ENCODE assay signal across 2 cellular contexts in genomic region chr1:58799080-58799479, GRCh38.
TF ChIP-seq lines count a peak whose summit lies in the region.

No MANE protein-coding gene starts in this region.

TF ChIP-seq in GM23338, 12 proteins besides CTCF, POLR2A, EP300 and RAD21:
- TF ChIP-seq CREB1 (CRISPR knock-in tag; IDR thresholded peaks at IDR 0.05; ENCODE audit: low read depth) (no peak), EZH2phosphoT487 (IDR thresholded peaks at IDR 0.05; ENCODE audit: unreplicated experiment) (no peak), STAT1 (IDR thresholded peaks at IDR 0.05; ENCODE audit: unreplicated experiment) (no peak), REST (IDR thresholded peaks at IDR 0.05; ENCODE audit: unreplicated experiment) (no peak), ZNF462 (CRISPR knock-in tag; IDR thresholded peaks at IDR 0.05) (no peak), ETS1 (IDR thresholded peaks at IDR 0.05) (no peak), ZNF114 (CRISPR knock-in tag; IDR thresholded peaks at IDR 0.05) (no peak), POLR2AphosphoS5 (IDR thresholded peaks at IDR 0.05; ENCODE audit: low read depth) (no peak), JUNB (IDR thresholded peaks at IDR 0.05; ENCODE audit: unreplicated experiment) (no peak)
TF ChIP-seq in GM23338: peak in this region for 0.

TF ChIP-seq in K562, 482 proteins besides CTCF, POLR2A, EP300 and RAD21:
- no peak for TF ChIP-seq MGA (IDR thresholded peaks at IDR 0.05)
- TF ChIP-seq PRDM10 (IDR thresholded peaks at IDR 0.05; ENCODE audit: partially characterized antibody) = no peak
- no peak for TF ChIP-seq RBM22 (IDR thresholded peaks at IDR 0.05; ENCODE audit: low read depth, low read length, poor library complexity, severe bottlenecking)
- no peak for TF ChIP-seq ZNF589 (CRISPR knock-in tag; IDR thresholded peaks at IDR 0.05; ENCODE audit: low read depth)
- no peak for TF ChIP-seq ZNF239 (CRISPR knock-in tag; IDR thresholded peaks at IDR 0.05)
- no peak for TF ChIP-seq ZNF318 (IDR thresholded peaks at IDR 0.05; ENCODE audit: borderline replicate concordance in 1 of 2, low read depth in 1 of 2)
- TF ChIP-seq ZNF696 (CRISPR knock-in tag; conservative IDR thresholded peaks at IDR 0.05) = no peak
- no peak for TF ChIP-seq CEBPG (CRISPR knock-in tag; IDR thresholded peaks at IDR 0.05)
- no peak for TF ChIP-seq CEBPG (tag; conservative IDR thresholded peaks at IDR 0.05 in 1 of 2, IDR thresholded peaks at IDR 0.05 in 1 of 2)
- no peak for TF ChIP-seq GTF2E2 (tag; IDR thresholded peaks at IDR 0.05)
- TF ChIP-seq HDAC3 (IDR thresholded peaks at IDR 0.05; ENCODE audit: borderline replicate concordance, partially characterized antibody) = no peak
- TF ChIP-seq TCF15 (CRISPR knock-in tag; IDR thresholded peaks at IDR 0.05) = no peak
- TF ChIP-seq ZNF217 (CRISPR knock-in tag; IDR thresholded peaks at IDR 0.05) = no peak
